24 cellular contexts compared by ENCODE assay signal in genomic region chr14:96623676-96624484, GRCh38.
DNase-seq lines count a peak whose midpoint lies in the region; ATAC-seq and TF ChIP-seq lines count a peak whose summit lies in the region.
"Had no signal": no experiment of that assay in that cellular context is flagged by ENCODE, and none has a peak within 500 bp of the region (broad histone marks: within the 10 kb centered on the region; RNA-seq: fewer than 3 reads in every experiment).

No MANE protein-coding gene starts in this region.

- no peak overlapping the region for H3K4me3 Mint-ChIP-seq in osteocyte (ENCODE audit: unreplicated experiment)
- H3K4me3 Mint-ChIP-seq in activated CD4-positive, alpha-beta memory T cell treated with anti-CD3 and anti-CD28 coated beads for 36 hours = no peak overlapping the region
- H3K4me3 Mint-ChIP-seq: CD4-positive, alpha-beta T cell; IgD-negative memory B cell had no signal

- 77 to 84% (median 79%) methylated on average over 32 to 34 of the region's 34 CpGs for WGBS in adrenal gland, 4 donors

- no peaks in the 10 kb centered on the region for H3K27me3 ChIP-seq in H7 (ENCODE audit: control insufficient read depth, insufficient read depth, low read length)
- H3K27me3 ChIP-seq in WERI-Rb-1 (ENCODE audit: insufficient read depth, low read depth, severe bottlenecking) = no peaks in the 10 kb centered on the region
- H3K27me3 ChIP-seq in adrenal gland = peaks cover 8% of the 10 kb centered on the region
- H3K27me3 ChIP-seq: BLaER1 had no signal

- intact Hi-C loops in adrenal gland (cut with DNase I) = no loop called here
- intact Hi-C loops in activated CD4-positive, alpha-beta memory T cell treated with anti-CD3 and anti-CD28 coated beads for 36 hours (cut with micrococcal nuclease) = no loop called here

- H3K36me3 ChIP-seq in H7 (replicated peaks; ENCODE audit: control insufficient read depth, insufficient read depth, low read length) (no peaks in the 10 kb centered on the region), WERI-Rb-1 (no peaks in the 10 kb centered on the region), adrenal gland (replicated peaks in 1 of 2) (no peaks in the 10 kb centered on the region)
- H3K36me3 ChIP-seq: BLaER1 had no signal

- CTCF ChIA-PET in activated CD4-positive, alpha-beta memory T cell treated with anti-CD3 and anti-CD28 coated beads for 36 hours (lab: Charles Lee) = interaction anchor here (2.2 kb wide), 1 partner anchor 117 kb away, joined by 7 read pairs; no protein-coding TSS in a partner anchor

- H3K4me3 ChIP-seq in H7 (ENCODE audit: insufficient read depth, low read depth, low read length) (no peak overlapping the region), WERI-Rb-1 (ENCODE audit: low read depth, low read length) (no peak overlapping the region), adrenal gland (no peak overlapping the region)
- H3K4me3 ChIP-seq: BLaER1 had no signal

- H3K27me3 Mint-ChIP-seq in osteocyte (ENCODE audit: unreplicated experiment) = no peaks in the 10 kb centered on the region
- peaks cover 14% of the 10 kb centered on the region for H3K27me3 Mint-ChIP-seq in activated CD4-positive, alpha-beta memory T cell treated with anti-CD3 and anti-CD28 coated beads for 36 hours

- TF ChIP-seq POLR2A in adrenal gland (IDR thresholded peaks at IDR 0.05) = no peak

- ATAC-seq in HG02571 (IDR thresholded peaks at IDR 0.05; ENCODE audit: unreplicated experiment) = no peak
- no peak for ATAC-seq in GM18517 (IDR thresholded peaks at IDR 0.05; ENCODE audit: unreplicated experiment)
- ATAC-seq: HCT116 had no signal

- no peaks in the 10 kb centered on the region for H3K4me1 ChIP-seq in adrenal gland (replicated peaks in 1 of 2)
- H3K4me1 ChIP-seq: Caco-2 had no signal

- POLR2A ChIA-PET in activated CD4-positive, alpha-beta memory T cell treated with anti-CD3 and anti-CD28 coated beads for 36 hours (lab: Charles Lee) = no interaction called here

- TF ChIP-seq CTCF in WERI-Rb-1 (IDR thresholded peaks at IDR 0.05; ENCODE audit: low read depth, low read length) = no peak
- no peak for TF ChIP-seq CTCF in osteocyte (IDR thresholded peaks at IDR 0.05)
- no peak for TF ChIP-seq CTCF in adrenal gland (IDR thresholded peaks at IDR 0.05)

- no peaks in the 10 kb centered on the region for H3K9me3 Mint-ChIP-seq in osteocyte (ENCODE audit: unreplicated experiment)
- H3K9me3 Mint-ChIP-seq in activated CD4-positive, alpha-beta memory T cell treated with anti-CD3 and anti-CD28 coated beads for 36 hours = no peaks in the 10 kb centered on the region
- H3K9me3 Mint-ChIP-seq: CD4-positive, alpha-beta T cell; IgD-negative memory B cell had no signal

- no peaks in the 10 kb centered on the region for H3K4me1 Mint-ChIP-seq in osteocyte (ENCODE audit: unreplicated experiment)
- no peaks in the 10 kb centered on the region for H3K4me1 Mint-ChIP-seq in activated CD4-positive, alpha-beta memory T cell treated with anti-CD3 and anti-CD28 coated beads for 36 hours (ENCODE audit: low read depth)

- peak overlapping the region; percentile 49 for H3K27ac ChIP-seq in WERI-Rb-1
- no peak overlapping the region for H3K27ac ChIP-seq in adrenal gland
- H3K27ac ChIP-seq: BLaER1 had no signal

- H3K9me3 ChIP-seq in WERI-Rb-1 (ENCODE audit: severe bottlenecking) (no peaks in the 10 kb centered on the region), adrenal gland (replicated peaks in 1 of 3) (no peaks in the 10 kb centered on the region)
- H3K9me3 ChIP-seq: BLaER1, Caco-2 had no signal

- peak; percentile 46 for DNase-seq in H7
- DNase-seq in WERI-Rb-1 = no peak
- DNase-seq in islet precursor cell = peak; percentile 22
- DNase-seq in osteocyte (ENCODE audit: extremely low spot score, unreplicated experiment) = peak; percentile 79
- DNase-seq in adrenal gland = no peak
- DNase-seq in activated CD4-positive, alpha-beta memory T cell treated with anti-CD3 and anti-CD28 coated beads for 36 hours = no peak
- DNase-seq: ACHN; Caco-2; CD4-positive, alpha-beta T cell; DMS79 treated with DMSO at 0.1 percent for 48 hours; Karpas-422; MV-4-11; NCI-H1105 treated with DMSO at 0.1 percent for 48 hours; NCI-H2029 treated with DMSO at 0.1 percent for 48 hours; NCI-H226; NCI-H510A treated with DMSO at 0.1 percent for 48 hours; NCI-H774; OCI-M1; SHP77 had no signal

- H3K36me3 Mint-ChIP-seq in osteocyte (ENCODE audit: unreplicated experiment) = no peaks in the 10 kb centered on the region
- H3K36me3 Mint-ChIP-seq in activated CD4-positive, alpha-beta memory T cell treated with anti-CD3 and anti-CD28 coated beads for 36 hours = no peaks in the 10 kb centered on the region
- H3K36me3 Mint-ChIP-seq: IgD-negative memory B cell had no signal

- H3K27ac Mint-ChIP-seq in osteocyte (ENCODE audit: unreplicated experiment) = no peak overlapping the region
- H3K27ac Mint-ChIP-seq in activated CD4-positive, alpha-beta memory T cell treated with anti-CD3 and anti-CD28 coated beads for 36 hours = no peak overlapping the region
- H3K27ac Mint-ChIP-seq: CD4-positive, alpha-beta T cell; IgD-negative memory B cell had no signal

Comparison
In these comparisons a context has a peak if more than half of its experiments do, and no peak if none do; other contexts are left out.
1. DNase-seq: peak in H7 (single experiment), islet precursor cell (single experiment) and osteocyte (single experiment); none in WERI-Rb-1 (single experiment), adrenal gland (0 of 7) and activated CD4-positive, alpha-beta memory T cell treated with anti-CD3 and anti-CD28 coated beads for 36 hours (single experiment).